16 cellular contexts compared by ENCODE assay signal in the genomic region with DNA sequence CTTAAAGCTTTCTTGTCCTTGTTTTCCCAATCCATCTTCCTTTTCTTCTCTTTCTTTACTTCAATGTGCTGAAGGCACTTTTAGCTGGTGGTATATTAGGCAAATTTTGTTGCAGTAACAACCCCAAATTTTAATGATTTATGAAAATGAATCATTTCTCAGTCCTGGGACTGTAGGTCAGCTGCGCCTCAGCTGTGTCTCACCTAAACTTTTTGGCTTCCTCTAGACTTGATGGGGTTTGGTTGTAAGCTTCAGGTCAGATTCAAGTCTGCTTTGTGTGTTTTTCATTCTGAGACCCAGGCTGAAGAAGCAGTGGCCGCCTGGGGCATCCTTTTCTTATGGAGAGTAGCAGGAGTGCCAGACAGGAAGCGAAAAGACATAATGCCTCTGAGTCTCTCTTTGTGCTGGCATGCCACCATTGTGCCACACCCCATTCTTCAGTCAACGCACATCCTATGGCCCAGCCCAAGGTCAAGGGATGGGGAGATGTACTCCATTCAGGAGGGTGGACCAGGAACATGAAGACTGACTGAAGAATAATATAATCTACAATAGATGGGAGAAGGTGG. TPM values are rescaled to one million over a fixed set of nuclear protein-coding genes. Genes with fewer than 3 reads are reported as not detected.
A peak's percentile ranks its signal among the peaks of the same experiment; 100 is the strongest.
DNase-seq lines count a peak whose midpoint lies in the region; ATAC-seq lines count a peak whose summit lies in the region.
"Had no signal": no experiment of that assay in that cellular context is flagged by ENCODE, and none has a peak within 500 bp of the region (broad histone marks: within the 10 kb centered on the region; RNA-seq: fewer than 3 reads in every experiment).

No MANE protein-coding gene starts in this region.

- H3K9me3 ChIP-seq in HAP-1 = no peaks in the 10 kb centered on the region
- H3K9me3 ChIP-seq: uterus had no signal

- ATAC-seq in GM18861 (IDR thresholded peaks at IDR 0.05; ENCODE audit: unreplicated experiment) (peak; percentile 36), left colon (peak; percentile 36), left ventricle myocardium superior (no peak), GM19467 (IDR thresholded peaks at IDR 0.05; ENCODE audit: unreplicated experiment) (no peak)
- ATAC-seq: HepG2 had no signal

- in situ Hi-C loops in HAP-1 (cut with MboI; ENCODE audit: low sequenced_read_pairs) = no loop called here

- no peaks in the 10 kb centered on the region for H3K36me3 ChIP-seq in HAP-1 (replicated peaks)
- H3K36me3 ChIP-seq: uterus had no signal

- no peak overlapping the region for H3K4me3 ChIP-seq in HAP-1
- H3K4me3 ChIP-seq: uterus had no signal

- H3K4me1 ChIP-seq in HAP-1 = no peaks in the 10 kb centered on the region
- H3K4me1 ChIP-seq: uterus had no signal

- H3K27me3 ChIP-seq in HAP-1 (ENCODE audit: low read depth) = peaks cover 3% of the 10 kb centered on the region
- H3K27me3 ChIP-seq: uterus had no signal

- DNase-seq in HAP-1 (ENCODE audit: low spot score in 2 of 2) (peak; percentile 30 to 35), NCI-H69 (lab: John Stamatoyannopoulos, UW) (peak; percentile 16), left colon (no peak), left ventricle myocardium superior (no peak), NOMO-1 (lab: John Stamatoyannopoulos, UW; ENCODE audit: unreplicated experiment in 2 of 2) (no peak), amniotic stem cell (lab: John Stamatoyannopoulos, UW) (no peak)
- DNase-seq: activated CD4-positive, alpha-beta memory T cell treated with anti-CD3 and anti-CD28 coated beads for 36 hours; activated gamma-delta T cell; C1 segment of cervical spinal cord; dermis blood vessel endothelial cell; NCI-H1048; stimulated activated naive CD4-positive, alpha-beta T cell treated with Interleukin-2 at 50 U/mL for 16 hours; uterus had no signal

- intact Hi-C loops in left colon (cut with DNase I, micrococcal nuclease) (no loop called here), left ventricle myocardium superior (cut with micrococcal nuclease) (no loop called here)

RNA-seq across cellular contexts. Expression of gene CD83, which starts 28.9 kb away (rescaled TPM):
- total RNA-seq in left colon = 1 to 10 TPM; 1.3 to 2.6 TPM
- 1.6 TPM for total RNA-seq in left ventricle myocardium superior

Comparison
In these comparisons a context has a peak if more than half of its experiments do, and no peak if none do; other contexts are left out.
1. ATAC-seq: peak in GM18861 (single experiment) and left colon (single experiment); none in left ventricle myocardium superior (single experiment) and GM19467 (single experiment).
2. DNase-seq: peak in HAP-1 (2 of 2) and NCI-H69 (single experiment); none in left colon (0 of 2), left ventricle myocardium superior (single experiment), NOMO-1 (0 of 2) and amniotic stem cell (single experiment).